ENCODE assay signal across 25 cellular contexts in the genomic region with DNA sequence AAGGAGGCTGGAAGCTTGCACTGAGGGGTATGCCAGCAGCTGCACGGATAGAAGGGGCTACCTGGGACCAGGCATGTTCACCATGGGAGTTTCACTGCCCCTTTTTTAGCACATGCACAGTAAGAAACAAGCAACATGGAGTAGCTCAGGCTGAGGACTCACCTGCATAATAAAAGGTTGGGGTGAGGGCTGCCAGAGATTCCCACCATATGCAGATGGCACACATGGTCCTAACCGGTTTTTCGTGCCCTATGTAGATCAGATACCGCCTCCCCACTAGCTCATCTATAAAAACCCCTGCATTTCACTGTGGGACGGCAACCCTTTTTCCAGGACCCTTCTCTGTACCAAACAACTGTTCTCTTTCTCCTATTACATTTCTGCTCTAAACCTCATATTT.
"Had no signal": no experiment of that assay in that cellular context is flagged by ENCODE, and none has a peak within 500 bp of the region (broad histone marks: within the 10 kb centered on the region; RNA-seq: fewer than 3 reads in every experiment).

No MANE protein-coding gene starts in this region.

- H3K36me3 Mint-ChIP-seq: mesothelial cell of epicardium; naive B cell; natural killer cell; stimulated activated naive B cell treated with anti-CD40 and anti-IgM and Interleukin-4, amounts not matched to agents 10 μg/mL and 1 μg/mL and 100 μg/mL, for 72 hours had no signal

- H3K27me3 ChIP-seq: hepatocyte, ovary, right atrium auricular region, right lobe of liver, testis, thyroid gland, transverse colon, upper lobe of left lung, vagina had no signal

- H2AFZ ChIP-seq: hepatocyte had no signal

- H3K4me1 ChIP-seq: left ventricle myocardium inferior, right atrium auricular region, right lobe of liver, stomach, testis, thyroid gland, transverse colon, upper lobe of left lung, vagina had no signal

- H3K27me3 Mint-ChIP-seq: progenitor cell of endocrine pancreas had no signal

- ATAC-seq: natural killer cell; right lobe of liver; stimulated activated naive B cell treated with anti-CD40 and anti-IgM and Interleukin-4, amounts not matched to agents 10 μg/mL and 1 μg/mL and 100 μg/mL, for 72 hours; stimulated activated naive CD8-positive, alpha-beta T cell treated with anti-CD3 and anti-CD28 coated beads, Interleukin-15, Interleukin-2, amounts not matched to agents 100 U/mL and 50 U/mL, for 24 hours had no signal

- DNase-seq: islet precursor cell; left ventricle myocardium inferior; mesendoderm; naive B cell; natural killer cell; nephron progenitor cell; ovary; right lobe of liver; stimulated activated CD4-positive, alpha-beta T cell treated with anti-CD3 and anti-CD28 coated beads, Interleukin-1b, Interleukin-23, amount 100 ng/mL, for 48 hours; stimulated activated CD4-positive, alpha-beta T cell treated with anti-CD3 and anti-CD28 coated beads, Interleukin-2, amount 100 ng/mL, for 48 hours; stimulated activated CD4-positive, alpha-beta T cell treated with anti-CD3 and anti-CD28 coated beads, Interleukin-4, amount 100 ng/mL, for 4 hours; stimulated activated naive B cell treated with anti-CD40 and anti-IgM and Interleukin-4, amounts not matched to agents 10 μg/mL and 1 μg/mL and 100 μg/mL, for 72 hours; stimulated activated naive CD8-positive, alpha-beta T cell treated with anti-CD3 and anti-CD28 coated beads, Interleukin-15, Interleukin-2, amounts not matched to agents 100 U/mL and 50 U/mL, for 24 hours; stomach; testis; thyroid gland; transverse colon; upper lobe of left lung had no signal

- H3K4me1 Mint-ChIP-seq: mesothelial cell of epicardium; naive B cell; natural killer cell; nephron progenitor cell; stimulated activated naive B cell treated with anti-CD40 and anti-IgM and Interleukin-4, amounts not matched to agents 10 μg/mL and 1 μg/mL and 100 μg/mL, for 72 hours had no signal

- H3K27ac ChIP-seq: hepatocyte, left ventricle myocardium inferior, ovary, right atrium auricular region, right lobe of liver, stomach, testis, thyroid gland, transverse colon, upper lobe of left lung, vagina had no signal

- H3K27ac Mint-ChIP-seq: mesothelial cell of epicardium; naive B cell; natural killer cell; nephron progenitor cell; progenitor cell of endocrine pancreas; stimulated activated naive B cell treated with anti-CD40 and anti-IgM and Interleukin-4, amounts not matched to agents 10 μg/mL and 1 μg/mL and 100 μg/mL, for 72 hours had no signal

- H3K4me2 ChIP-seq: hepatocyte, smooth muscle cell had no signal

- H3K9me3 ChIP-seq: left ventricle myocardium inferior, ovary, right atrium auricular region, right lobe of liver, stomach, testis, thyroid gland, transverse colon, upper lobe of left lung, vagina had no signal

- H3K4me3 Mint-ChIP-seq: mesothelial cell of epicardium; naive B cell; natural killer cell; nephron progenitor cell; stimulated activated naive B cell treated with anti-CD40 and anti-IgM and Interleukin-4, amounts not matched to agents 10 μg/mL and 1 μg/mL and 100 μg/mL, for 72 hours had no signal

- H3K36me3 ChIP-seq: left ventricle myocardium inferior, ovary, right atrium auricular region, right lobe of liver, stomach, thyroid gland, transverse colon, upper lobe of left lung, vagina had no signal

- H3K9me3 Mint-ChIP-seq: naive B cell; natural killer cell; stimulated activated naive B cell treated with anti-CD40 and anti-IgM and Interleukin-4, amounts not matched to agents 10 μg/mL and 1 μg/mL and 100 μg/mL, for 72 hours had no signal

- H3K79me2 ChIP-seq: hepatocyte had no signal

- H3K4me3 ChIP-seq: hepatocyte, left ventricle myocardium inferior, lung, ovary, right atrium auricular region, right lobe of liver, smooth muscle cell, stomach, testis, thyroid gland, transverse colon, upper lobe of left lung, vagina had no signal
